ENCODE assay signal across 1 cellular context in genomic region chr4:176187610-176188009, GRCh38.
TF ChIP-seq lines count a peak whose summit lies in the region.

No MANE protein-coding gene starts in this region.

TF ChIP-seq in WTC11, 78 proteins besides CTCF, POLR2A, EP300 and RAD21 (continued from another document):
- TF ChIP-seq, protein P1, sequence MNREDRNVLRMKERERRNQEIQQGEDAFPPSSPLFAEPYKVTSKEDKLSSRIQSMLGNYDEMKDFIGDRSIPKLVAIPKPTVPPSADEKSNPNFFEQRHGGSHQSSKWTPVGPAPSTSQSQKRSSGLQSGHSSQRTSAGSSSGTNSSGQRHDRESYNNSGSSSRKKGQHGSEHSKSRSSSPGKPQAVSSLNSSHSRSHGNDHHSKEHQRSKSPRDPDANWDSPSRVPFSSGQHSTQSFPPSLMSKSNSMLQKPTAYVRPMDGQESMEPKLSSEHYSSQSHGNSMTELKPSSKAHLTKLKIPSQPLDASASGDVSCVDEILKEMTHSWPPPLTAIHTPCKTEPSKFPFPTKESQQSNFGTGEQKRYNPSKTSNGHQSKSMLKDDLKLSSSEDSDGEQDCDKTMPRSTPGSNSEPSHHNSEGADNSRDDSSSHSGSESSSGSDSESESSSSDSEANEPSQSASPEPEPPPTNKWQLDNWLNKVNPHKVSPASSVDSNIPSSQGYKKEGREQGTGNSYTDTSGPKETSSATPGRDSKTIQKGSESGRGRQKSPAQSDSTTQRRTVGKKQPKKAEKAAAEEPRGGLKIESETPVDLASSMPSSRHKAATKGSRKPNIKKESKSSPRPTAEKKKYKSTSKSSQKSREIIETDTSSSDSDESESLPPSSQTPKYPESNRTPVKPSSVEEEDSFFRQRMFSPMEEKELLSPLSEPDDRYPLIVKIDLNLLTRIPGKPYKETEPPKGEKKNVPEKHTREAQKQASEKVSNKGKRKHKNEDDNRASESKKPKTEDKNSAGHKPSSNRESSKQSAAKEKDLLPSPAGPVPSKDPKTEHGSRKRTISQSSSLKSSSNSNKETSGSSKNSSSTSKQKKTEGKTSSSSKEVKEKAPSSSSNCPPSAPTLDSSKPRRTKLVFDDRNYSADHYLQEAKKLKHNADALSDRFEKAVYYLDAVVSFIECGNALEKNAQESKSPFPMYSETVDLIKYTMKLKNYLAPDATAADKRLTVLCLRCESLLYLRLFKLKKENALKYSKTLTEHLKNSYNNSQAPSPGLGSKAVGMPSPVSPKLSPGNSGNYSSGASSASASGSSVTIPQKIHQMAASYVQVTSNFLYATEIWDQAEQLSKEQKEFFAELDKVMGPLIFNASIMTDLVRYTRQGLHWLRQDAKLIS (CRISPR knock-in tag; IDR thresholded peaks at IDR 0.05; ENCODE audit: borderline replicate concordance), result no peak
- no peak for TF ChIP-seq ZNF263 (CRISPR knock-in tag; IDR thresholded peaks at IDR 0.05; ENCODE audit: low read depth)
- TF ChIP-seq NR3C1 (CRISPR knock-in tag; conservative IDR thresholded peaks at IDR 0.05; ENCODE audit: low read depth), result no peak
- no peak for TF ChIP-seq ETV6 (CRISPR knock-in tag; IDR thresholded peaks at IDR 0.05)
- TF ChIP-seq, protein P2, sequence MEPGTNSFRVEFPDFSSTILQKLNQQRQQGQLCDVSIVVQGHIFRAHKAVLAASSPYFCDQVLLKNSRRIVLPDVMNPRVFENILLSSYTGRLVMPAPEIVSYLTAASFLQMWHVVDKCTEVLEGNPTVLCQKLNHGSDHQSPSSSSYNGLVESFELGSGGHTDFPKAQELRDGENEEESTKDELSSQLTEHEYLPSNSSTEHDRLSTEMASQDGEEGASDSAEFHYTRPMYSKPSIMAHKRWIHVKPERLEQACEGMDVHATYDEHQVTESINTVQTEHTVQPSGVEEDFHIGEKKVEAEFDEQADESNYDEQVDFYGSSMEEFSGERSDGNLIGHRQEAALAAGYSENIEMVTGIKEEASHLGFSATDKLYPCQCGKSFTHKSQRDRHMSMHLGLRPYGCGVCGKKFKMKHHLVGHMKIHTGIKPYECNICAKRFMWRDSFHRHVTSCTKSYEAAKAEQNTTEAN (CRISPR knock-in tag; IDR thresholded peaks at IDR 0.05), result no peak
- no peak for TF ChIP-seq KAT7 (CRISPR knock-in tag; IDR thresholded peaks at IDR 0.05; ENCODE audit: borderline replicate concordance)
- TF ChIP-seq, protein P3, sequence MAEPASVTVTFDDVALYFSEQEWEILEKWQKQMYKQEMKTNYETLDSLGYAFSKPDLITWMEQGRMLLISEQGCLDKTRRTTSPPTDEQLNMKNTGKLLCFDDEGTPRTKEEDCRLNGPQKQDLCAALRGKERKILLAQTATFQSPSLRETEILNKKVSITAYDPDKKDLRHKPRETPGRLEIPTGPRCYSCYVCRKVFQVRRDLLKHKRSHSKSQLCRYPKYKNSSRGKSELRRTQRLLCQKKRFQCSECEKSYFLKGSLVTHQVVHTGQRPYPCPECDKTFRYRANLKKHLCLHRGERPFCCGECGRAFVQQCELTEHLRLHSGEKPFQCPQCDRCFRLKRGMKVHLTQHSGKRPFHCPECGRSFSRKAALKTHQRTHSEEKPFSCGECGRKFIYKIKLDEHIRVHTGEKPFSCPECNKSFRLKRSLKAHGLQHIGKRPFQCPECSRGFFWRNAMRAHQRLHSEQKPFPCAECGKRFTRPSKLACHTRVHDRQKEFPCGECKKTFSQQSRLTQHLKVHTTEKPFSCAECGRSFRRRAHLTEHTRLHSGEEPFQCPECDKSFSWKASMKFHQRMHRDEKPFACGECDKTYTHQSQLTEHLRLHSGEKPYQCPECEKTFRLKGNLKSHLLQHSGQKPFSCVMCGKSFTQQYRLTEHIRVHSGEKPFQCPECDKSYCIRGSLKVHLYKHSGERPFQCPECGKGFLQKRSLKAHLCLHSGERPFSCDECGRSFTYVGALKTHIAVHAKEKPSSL (CRISPR knock-in tag; conservative IDR thresholded peaks at IDR 0.05), result no peak
- no peak for TF ChIP-seq HMGA2 (CRISPR knock-in tag; IDR thresholded peaks at IDR 0.05)
- TF ChIP-seq ZNF232 (CRISPR knock-in tag; IDR thresholded peaks at IDR 0.05), result no peak
- TF ChIP-seq MXD4 (CRISPR knock-in tag; IDR thresholded peaks at IDR 0.05; ENCODE audit: borderline replicate concordance), result no peak
- TF ChIP-seq SMAD3 (CRISPR knock-in tag; IDR thresholded peaks at IDR 0.05; ENCODE audit: borderline replicate concordance), result no peak
- TF ChIP-seq, protein P4, sequence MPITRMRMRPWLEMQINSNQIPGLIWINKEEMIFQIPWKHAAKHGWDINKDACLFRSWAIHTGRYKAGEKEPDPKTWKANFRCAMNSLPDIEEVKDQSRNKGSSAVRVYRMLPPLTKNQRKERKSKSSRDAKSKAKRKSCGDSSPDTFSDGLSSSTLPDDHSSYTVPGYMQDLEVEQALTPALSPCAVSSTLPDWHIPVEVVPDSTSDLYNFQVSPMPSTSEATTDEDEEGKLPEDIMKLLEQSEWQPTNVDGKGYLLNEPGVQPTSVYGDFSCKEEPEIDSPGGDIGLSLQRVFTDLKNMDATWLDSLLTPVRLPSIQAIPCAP (CRISPR knock-in tag; IDR thresholded peaks at IDR 0.05), result no peak
- no peak for TF ChIP-seq SP1 (CRISPR knock-in tag; conservative IDR thresholded peaks at IDR 0.05)
- TF ChIP-seq CBFB (CRISPR knock-in tag; IDR thresholded peaks at IDR 0.05; ENCODE audit: low read depth), result no peak
TF ChIP-seq in WTC11: peak in this region for 0.
